In genomic region chr14:99380402-99380801, GRCh38 we compare ENCODE assay signal across 14 cellular contexts.
A peak's percentile ranks its signal among the peaks of the same experiment; 100 is the strongest.
DNase-seq lines count a peak whose midpoint lies in the region; ATAC-seq, FAIRE-seq and TF ChIP-seq lines count a peak whose summit lies in the region.
"Had no signal": no experiment of that assay in that cellular context is flagged by ENCODE, and none has a peak within 500 bp of the region (broad histone marks: within the 10 kb centered on the region; RNA-seq: fewer than 3 reads in every experiment).

No MANE protein-coding gene starts in this region.

- no peaks in the 10 kb centered on the region for H3K9me2 ChIP-seq in Karpas-422 (replicated peaks; ENCODE audit: insufficient read depth, low read length)

- POLR2A ChIA-PET in naive thymus-derived CD8-positive, alpha-beta T cell (lab: Charles Lee) = interaction anchor here (0.9 kb wide), 1 partner anchor 12 kb away, joined by 3 read pairs; no protein-coding TSS in a partner anchor

- no peak overlapping the region for H3K4me3 ChIP-seq in Karpas-422 (ENCODE audit: low read length)

- peak; percentile 49 for DNase-seq in activated effector memory CD4-positive, alpha-beta T cell treated with anti-CD3 and anti-CD28 coated beads, Interleukin-2, amount 50 U/mL, for 16 hours
- no peak for DNase-seq in activated effector memory CD4-positive, alpha-beta T cell treated with Interleukin-2 at 50 U/mL for 16 hours
- DNase-seq in Karpas-422 (peak; percentile 60), immature natural killer cell (peak; percentile 24 to 28 (median 25)), GM12892 (ENCODE audit: insufficient read length) (no peak)
- DNase-seq in stimulated activated naive B cell treated with anti-CD40 and anti-IgM and Interleukin-4, amounts not matched to agents 10 μg/mL and 1 μg/mL and 100 μg/mL, for 72 hours = no peak
- DNase-seq in naive thymus-derived CD8-positive, alpha-beta T cell = no peak
- DNase-seq: CD4-positive, alpha-beta T cell; HCEC 1CT; MV-4-11; NCI-H2107; SHP77 treated with DMSO at 0.1 percent for 48 hours had no signal

- H3K36me3 Mint-ChIP-seq in immature natural killer cell = peaks cover 0 to 4% (median 0%) of the 10 kb centered on the region in 3 donors
- no peaks in the 10 kb centered on the region for H3K36me3 Mint-ChIP-seq in stimulated activated naive B cell treated with anti-CD40 and anti-IgM and Interleukin-4, amounts not matched to agents 10 μg/mL and 1 μg/mL and 100 μg/mL, for 72 hours
- no peaks in the 10 kb centered on the region for H3K36me3 Mint-ChIP-seq in naive thymus-derived CD8-positive, alpha-beta T cell

- 0 out of 2 replicates have a peak, but pooled peaks cover 7% of the 10 kb centered on the region for H4K20me1 ChIP-seq in Karpas-422 (ENCODE audit: insufficient read depth, low read depth, low read length)

- peaks cover 26% of the 10 kb centered on the region for H3K4me1 ChIP-seq in Karpas-422 (ENCODE audit: low read length)

- no peak overlapping the region for H3K4me2 ChIP-seq in Karpas-422 (ENCODE audit: low read depth, low read length, poor library complexity, severe bottlenecking)

- H3K27me3 Mint-ChIP-seq in immature natural killer cell (ENCODE audit: low read depth in 3 of 3) = peaks cover 0 to 4% (median 0%) of the 10 kb centered on the region in 3 donors
- peaks cover 29 to 40% of the 10 kb centered on the region in 2 donors for H3K27me3 Mint-ChIP-seq in stimulated activated naive B cell treated with anti-CD40 and anti-IgM and Interleukin-4, amounts not matched to agents 10 μg/mL and 1 μg/mL and 100 μg/mL, for 72 hours
- H3K27me3 Mint-ChIP-seq in naive thymus-derived CD8-positive, alpha-beta T cell = peaks cover 19 to 73% (median 30%) of the 10 kb centered on the region in 5 donors

- FAIRE-seq in GM12892 (lab: Jason Lieb, UNC) = no peak
- FAIRE-seq: A204.1 had no signal

- no peaks in the 10 kb centered on the region for H3K9me3 ChIP-seq in Karpas-422 (ENCODE audit: low read length)

- H3K36me3 ChIP-seq in Karpas-422 (ENCODE audit: insufficient read depth, low read length) = no peaks in the 10 kb centered on the region

- no peaks in the 10 kb centered on the region for H3K27me3 ChIP-seq in Karpas-422 (ENCODE audit: low read length)

- no peak overlapping the region for H2AFZ ChIP-seq in Karpas-422 (ENCODE audit: low read length)

- no peaks in the 10 kb centered on the region for H3K9me3 Mint-ChIP-seq in immature natural killer cell
- no peaks in the 10 kb centered on the region for H3K9me3 Mint-ChIP-seq in stimulated activated naive B cell treated with anti-CD40 and anti-IgM and Interleukin-4, amounts not matched to agents 10 μg/mL and 1 μg/mL and 100 μg/mL, for 72 hours
- H3K9me3 Mint-ChIP-seq in naive thymus-derived CD8-positive, alpha-beta T cell = no peaks in the 10 kb centered on the region
- H3K9me3 Mint-ChIP-seq: CD4-positive, alpha-beta T cell had no signal

- H3K27ac Mint-ChIP-seq in immature natural killer cell = peak overlapping the region in 5 of 6 donors; percentile 10 to 82 (median 65)
- H3K27ac Mint-ChIP-seq in stimulated activated naive B cell treated with anti-CD40 and anti-IgM and Interleukin-4, amounts not matched to agents 10 μg/mL and 1 μg/mL and 100 μg/mL, for 72 hours = no peak overlapping the region
- H3K27ac Mint-ChIP-seq in naive thymus-derived CD8-positive, alpha-beta T cell = peak overlapping the region in 1 of 10 donors; percentile 35
- H3K27ac Mint-ChIP-seq: CD4-positive, alpha-beta T cell had no signal

- peaks cover 27 to 38% of the 10 kb centered on the region in 2 donors for H3K4me1 Mint-ChIP-seq in immature natural killer cell
- peaks cover 17% of the 10 kb centered on the region in 2 donors for H3K4me1 Mint-ChIP-seq in stimulated activated naive B cell treated with anti-CD40 and anti-IgM and Interleukin-4, amounts not matched to agents 10 μg/mL and 1 μg/mL and 100 μg/mL, for 72 hours
- peaks cover 3 to 12% (median 7%) of the 10 kb centered on the region in 4 donors for H3K4me1 Mint-ChIP-seq in naive thymus-derived CD8-positive, alpha-beta T cell

- no peak for TF ChIP-seq POLR2A in GM12892 (IDR thresholded peaks at IDR 0.05; ENCODE audit: low read depth, low read length)

- peak; percentile 77 to 87 for ATAC-seq in stimulated activated naive B cell treated with anti-CD40 and anti-IgM and Interleukin-4, amounts not matched to agents 10 μg/mL and 1 μg/mL and 100 μg/mL, for 72 hours (replicated peaks)
- ATAC-seq in GM19023 (IDR thresholded peaks at IDR 0.05; ENCODE audit: unreplicated experiment) = no peak
- ATAC-seq in naive thymus-derived CD8-positive, alpha-beta T cell = no peak

- peak overlapping the region; percentile 45 to 74 (median 61) for H3K4me3 Mint-ChIP-seq in immature natural killer cell
- H3K4me3 Mint-ChIP-seq in stimulated activated naive B cell treated with anti-CD40 and anti-IgM and Interleukin-4, amounts not matched to agents 10 μg/mL and 1 μg/mL and 100 μg/mL, for 72 hours = no peak overlapping the region
- peak overlapping the region in 1 of 10 donors; percentile 30 for H3K4me3 Mint-ChIP-seq in naive thymus-derived CD8-positive, alpha-beta T cell
- H3K4me3 Mint-ChIP-seq: CD4-positive, alpha-beta T cell had no signal

- no peak overlapping the region for H3K9ac ChIP-seq in Karpas-422 (ENCODE audit: low read length)

- no peaks in the 10 kb centered on the region for H3K79me2 ChIP-seq in Karpas-422 (ENCODE audit: low read length)

- no peak overlapping the region for H3K27ac ChIP-seq in Karpas-422 (ENCODE audit: low read length)

Comparison
In these comparisons a context has a peak if more than half of its experiments do, and no peak if none do; other contexts are left out.
1. DNase-seq: peak in activated effector memory CD4-positive, alpha-beta T cell treated with anti-CD3 and anti-CD28 coated beads, Interleukin-2, amount 50 U/mL, for 16 hours (single experiment), Karpas-422 (single experiment) and immature natural killer cell (3 of 3); none in activated effector memory CD4-positive, alpha-beta T cell treated with Interleukin-2 at 50 U/mL for 16 hours (single experiment), stimulated activated naive B cell treated with anti-CD40 and anti-IgM and Interleukin-4, amounts not matched to agents 10 μg/mL and 1 μg/mL and 100 μg/mL, for 72 hours (single experiment), naive thymus-derived CD8-positive, alpha-beta T cell (0 of 10) and GM12892 (single experiment).
2. H3K4me3 Mint-ChIP-seq: peak in immature natural killer cell (5 of 5); none in stimulated activated naive B cell treated with anti-CD40 and anti-IgM and Interleukin-4, amounts not matched to agents 10 μg/mL and 1 μg/mL and 100 μg/mL, for 72 hours (0 of 2).
3. ATAC-seq: peak in stimulated activated naive B cell treated with anti-CD40 and anti-IgM and Interleukin-4, amounts not matched to agents 10 μg/mL and 1 μg/mL and 100 μg/mL, for 72 hours (2 of 2); none in GM19023 (single experiment) and naive thymus-derived CD8-positive, alpha-beta T cell (0 of 2).